ENCODE assay signal across 1 cellular context in genomic region chr11:118359295-118359958, GRCh38.
A peak's percentile ranks its signal among the peaks of the same experiment; 100 is the strongest.
TF ChIP-seq lines count a peak whose summit lies in the region.

Gene UBE4A (plus strand): TSS chr11:118359600. CDS start chr11:118365081, 5,481 bp downstream.

TF ChIP-seq in HepG2, 621 proteins besides CTCF, POLR2A, EP300 and RAD21 (continued from another document and continues in another):
- TF ChIP-seq NR2F6 (IDR thresholded peaks at IDR 0.05) (peak; percentile 23; the same call in 1 of the 2 replicates), NR2F6 (CRISPR knock-in tag; IDR thresholded peaks at IDR 0.05) (peak; percentile 57; the same call in 1 of the 2 replicates), BCL3 (CRISPR knock-in tag; IDR thresholded peaks at IDR 0.05) (peak; percentile 55), ISX (CRISPR knock-in tag; conservative IDR thresholded peaks at IDR 0.05) (no peak), ZNF547 (CRISPR knock-in tag; IDR thresholded peaks at IDR 0.05) (peak; percentile 69), ATF4 (CRISPR knock-in tag; IDR thresholded peaks at IDR 0.05) (peak in 1 of 2 experiments; percentile 71; a peak in 2 of 4 replicates), CSRNP1 (CRISPR knock-in tag; IDR thresholded peaks at IDR 0.05) (peak; percentile 90), ZNF136 (CRISPR knock-in tag; IDR thresholded peaks at IDR 0.05; ENCODE audit: low read depth) (no peak), GATAD1 (CRISPR knock-in tag; IDR thresholded peaks at IDR 0.05) (peak; percentile 99), ZFP36 (IDR thresholded peaks at IDR 0.05; ENCODE audit: borderline replicate concordance, low read depth, low read length, partially characterized antibody) (no peak), AKAP8 (CRISPR knock-in tag; IDR thresholded peaks at IDR 0.05) (0 out of 2 replicates have a peak, but pooled peaks have one; percentile 44), SMAD3 (CRISPR knock-in tag; IDR thresholded peaks at IDR 0.05) (peak; percentile 79; the same call in 1 of the 2 replicates), ZNF644 (CRISPR knock-in tag; IDR thresholded peaks at IDR 0.05; ENCODE audit: low read depth) (0 out of 2 replicates have a peak, but pooled peaks have one; percentile 20), ZNF788 (CRISPR knock-in tag; IDR thresholded peaks at IDR 0.05; ENCODE audit: borderline replicate concordance) (peak; percentile 21; the same call in 1 of the 2 replicates), IRF2 (CRISPR knock-in tag; IDR thresholded peaks at IDR 0.05) (peak; percentile 89), IKZF5 (CRISPR knock-in tag; IDR thresholded peaks at IDR 0.05) (peak; percentile 81), PHF5A (CRISPR knock-in tag; IDR thresholded peaks at IDR 0.05; ENCODE audit: low read depth, unreplicated experiment) (peak; percentile 70), ATF7 (IDR thresholded peaks at IDR 0.05) (peak; percentile 98), ATF7 (CRISPR knock-in tag; IDR thresholded peaks at IDR 0.05) (no peak; the same call in 1 of the 2 replicates), ZNF333 (CRISPR knock-in tag; IDR thresholded peaks at IDR 0.05; ENCODE audit: borderline replicate concordance) (no peak), RFX5 (IDR thresholded peaks at IDR 0.05; ENCODE audit: low read depth, low read length) (peak; percentile 53; the same call in 1 of the 2 replicates), SP1 (IDR thresholded peaks at IDR 0.05) (no peak), SP1 (CRISPR knock-in tag; IDR thresholded peaks at IDR 0.05) (0 out of 2 replicates have a peak, but pooled peaks have one; percentile 43), KLF12 (CRISPR knock-in tag; IDR thresholded peaks at IDR 0.05; ENCODE audit: borderline replicate concordance) (peak; percentile 21; the same call in 1 of the 2 replicates), KDM1A (CRISPR knock-in tag; IDR thresholded peaks at IDR 0.05) (peak; percentile 83), NCOA2 (CRISPR knock-in tag; IDR thresholded peaks at IDR 0.05) (0 out of 2 replicates have a peak, but pooled peaks have one; percentile 10), EHMT2 (IDR thresholded peaks at IDR 0.05; ENCODE audit: borderline replicate concordance, low read depth, low read length) (peak; percentile 82; the same call in 1 of the 2 replicates), SOX5 (CRISPR knock-in tag; IDR thresholded peaks at IDR 0.05; ENCODE audit: borderline replicate concordance) (peak; percentile 36; the same call in 1 of the 2 replicates), ZSCAN25 (CRISPR knock-in tag; IDR thresholded peaks at IDR 0.05) (no peak), CHD2 (IDR thresholded peaks at IDR 0.05; ENCODE audit: low read depth, low read length) (0 out of 2 replicates have a peak, but pooled peaks have one; percentile 22), TCF12 (IDR thresholded peaks at IDR 0.05) (no peak), TCF12 (CRISPR knock-in tag; IDR thresholded peaks at IDR 0.05) (no peak), SOX6 (IDR thresholded peaks at IDR 0.05) (no peak), SOX6 (CRISPR knock-in tag; IDR thresholded peaks at IDR 0.05) (peak; percentile 30; the same call in 1 of the 2 replicates), HNF4A (CRISPR knock-in tag; IDR thresholded peaks at IDR 0.05) (peak; percentile 60; the same call in 1 of the 2 replicates), ARID4A (CRISPR knock-in tag; IDR thresholded peaks at IDR 0.05; ENCODE audit: borderline replicate concordance) (peak; percentile 94; the same call in 1 of the 2 replicates), ZSCAN21 (CRISPR knock-in tag; IDR thresholded peaks at IDR 0.05; ENCODE audit: borderline replicate concordance) (peak; percentile 24; the same call in 1 of the 2 replicates), SRSF1 (optimal IDR thresholded peaks at IDR 0.05; ENCODE audit: low read depth, low read length) (peak; percentile 38), HMG20A (CRISPR knock-in tag; IDR thresholded peaks at IDR 0.05; ENCODE audit: borderline replicate concordance) (peak; percentile 9; the same call in 1 of the 2 replicates), HNF1A (IDR thresholded peaks at IDR 0.05; ENCODE audit: low read depth) (peak; percentile 40; the same call in 1 of the 2 replicates), HNF1A (CRISPR knock-in tag; IDR thresholded peaks at IDR 0.05; ENCODE audit: borderline replicate concordance) (no peak; the same call in 1 of the 2 replicates), MEF2D (CRISPR knock-in tag; IDR thresholded peaks at IDR 0.05) (peak; percentile 89), SIN3A (IDR thresholded peaks at IDR 0.05; ENCODE audit: borderline replicate concordance, low read depth, low read length) (peak; percentile 95), BCL6 (CRISPR knock-in tag; IDR thresholded peaks at IDR 0.05) (0 out of 2 replicates have a peak, but pooled peaks have one; percentile 21), PITX1 (CRISPR knock-in tag; IDR thresholded peaks at IDR 0.05) (peak; percentile 72; the same call in 1 of the 2 replicates), ATF6 (CRISPR knock-in tag; conservative IDR thresholded peaks at IDR 0.05) (no peak), ATF3 (CRISPR knock-in tag; IDR thresholded peaks at IDR 0.05) (peak; percentile 75; the same call in 1 of the 2 replicates)
